In genomic region chr5:173331287-173331686, GRCh38 we compare ENCODE assay signal across 1 cellular context.
TF ChIP-seq lines count a peak whose summit lies in the region.

No MANE protein-coding gene starts in this region.

TF ChIP-seq in H1, 55 proteins besides CTCF, POLR2A, EP300 and RAD21:
- TF ChIP-seq JUN (IDR thresholded peaks at IDR 0.05; ENCODE audit: low read depth, low read length), result no peak
- TF ChIP-seq HDAC2 (IDR thresholded peaks at IDR 0.05; ENCODE audit: borderline replicate concordance in 1 of 2, low read depth in 2 of 2, low read length in 2 of 2), result no peak
- TF ChIP-seq RXRA (IDR thresholded peaks at IDR 0.05; ENCODE audit: insufficient read depth, low read depth, low read length), result no peak
- TF ChIP-seq, protein P1, sequence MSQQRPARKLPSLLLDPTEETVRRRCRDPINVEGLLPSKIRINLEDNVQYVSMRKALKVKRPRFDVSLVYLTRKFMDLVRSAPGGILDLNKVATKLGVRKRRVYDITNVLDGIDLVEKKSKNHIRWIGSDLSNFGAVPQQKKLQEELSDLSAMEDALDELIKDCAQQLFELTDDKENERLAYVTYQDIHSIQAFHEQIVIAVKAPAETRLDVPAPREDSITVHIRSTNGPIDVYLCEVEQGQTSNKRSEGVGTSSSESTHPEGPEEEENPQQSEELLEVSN (IDR thresholded peaks at IDR 0.05), result no peak
- no peak for TF ChIP-seq SIN3A (conservative IDR thresholded peaks at IDR 0.05 in 1 of 2, IDR thresholded peaks at IDR 0.05 in 1 of 2; ENCODE audit: low read depth in 1 of 2, low read length in 2 of 2)
- no peak for TF ChIP-seq NANOG (IDR thresholded peaks at IDR 0.05; ENCODE audit: insufficient read depth, low read depth, low read length, poor library complexity, severe bottlenecking)
TF ChIP-seq in H1: peak in this region for 0.
